In the genomic region with DNA sequence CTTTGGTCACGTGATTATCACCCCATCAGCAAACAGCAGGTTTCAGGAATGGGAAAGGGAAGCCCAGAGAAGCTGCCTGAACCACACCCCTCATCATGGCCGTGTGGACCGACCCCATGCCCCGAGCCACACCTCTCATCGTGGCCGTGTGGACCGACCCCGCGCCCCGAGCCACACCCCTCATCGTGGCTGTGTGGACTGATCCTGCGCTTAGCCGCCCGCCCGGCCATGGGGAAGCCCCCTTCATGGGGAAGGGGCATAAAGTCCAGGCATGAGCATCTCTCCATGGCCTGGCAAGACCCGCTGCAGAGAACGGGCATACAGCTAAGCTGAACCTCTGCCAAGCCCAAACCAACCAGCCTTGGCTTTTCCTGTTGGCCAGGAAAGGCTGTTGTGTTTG, we compare ENCODE assay signal across 39 cellular contexts.
"Had no signal": no experiment of that assay in that cellular context is flagged by ENCODE, and none has a peak within 500 bp of the region (broad histone marks: within the 10 kb centered on the region; RNA-seq: fewer than 3 reads in every experiment).

No MANE protein-coding gene starts in this region.

- FAIRE-seq: astrocyte, TTC549 had no signal

- H3K4me3 Mint-ChIP-seq: activated CD4-positive, alpha-beta memory T cell treated with anti-CD3 and anti-CD28 coated beads, Interleukin-2, amount 10 ng/mL, durations not matched to agents 7 days and 5 days; activated CD4-positive, alpha-beta T cell treated with anti-CD3 and anti-CD28 coated beads for 36 hours; activated CD4-positive, alpha-beta T cell treated with anti-CD3 and anti-CD28 coated beads, Interleukin-2, amount 10 ng/mL, durations not matched to agents 7 days and 5 days; activated CD8-positive, alpha-beta memory T cell treated with anti-CD3 and anti-CD28 coated beads, Interleukin-2, amount 10 ng/mL, durations not matched to agents 7 days and 5 days; activated CD8-positive, alpha-beta T cell treated with anti-CD3 and anti-CD28 coated beads, Interleukin-2, amount 10 ng/mL, durations not matched to agents 7 days and 5 days; activated naive CD4-positive, alpha-beta T cell treated with anti-CD3 and anti-CD28 coated beads, Interleukin-2, amount 10 ng/mL, durations not matched to agents 7 days and 5 days; activated naive CD4-positive, alpha-beta T cell treated with anti-CD3 and anti-CD28 coated beads, Interleukin-2, amount 50 U/mL, for 24 hours; activated naive CD8-positive, alpha-beta T cell; activated naive CD8-positive, alpha-beta T cell treated with anti-CD3 and anti-CD28 coated beads, Interleukin-2, amount 10 ng/mL, durations not matched to agents 7 days and 5 days; activated naive CD8-positive, alpha-beta T cell treated with anti-CD3 and anti-CD28 coated beads, Interleukin-2, amount 50 U/mL, for 24 hours; activated T-cell treated with anti-CD3 and anti-CD28 coated beads, Interleukin-2, amount 50 U/mL, for 24 hours; T-helper 1 cell treated with Interleukin-12 subunit alpha and Interleukin-12 subunit beta and Interleukin-4 antibody, amounts not matched to agents 30 μg/mL and 1 μg/mL, for 36 hours; T-helper 2 cell treated with Interferon-gamma antibody and Interleukin-4, amounts not matched to agents 5 μg/mL and 100 μg/mL, for 36 hours; WTC11 had no signal

- H3K9me3 ChIP-seq: adrenal gland, body of pancreas, breast epithelium had no signal

- H3K4me3 ChIP-seq: adrenal gland, body of pancreas, breast epithelium had no signal

- H3K27me3 Mint-ChIP-seq: activated CD4-positive, alpha-beta memory T cell treated with anti-CD3 and anti-CD28 coated beads, Interleukin-2, amount 10 ng/mL, durations not matched to agents 7 days and 5 days; activated CD4-positive, alpha-beta T cell treated with anti-CD3 and anti-CD28 coated beads for 36 hours; activated CD4-positive, alpha-beta T cell treated with anti-CD3 and anti-CD28 coated beads, Interleukin-2, amount 10 ng/mL, durations not matched to agents 7 days and 5 days; activated CD8-positive, alpha-beta memory T cell treated with anti-CD3 and anti-CD28 coated beads, Interleukin-2, amount 10 ng/mL, durations not matched to agents 7 days and 5 days; activated naive CD4-positive, alpha-beta T cell treated with anti-CD3 and anti-CD28 coated beads, Interleukin-2, amount 10 ng/mL, durations not matched to agents 7 days and 5 days; activated naive CD4-positive, alpha-beta T cell treated with anti-CD3 and anti-CD28 coated beads, Interleukin-2, amount 50 U/mL, for 24 hours; activated naive CD8-positive, alpha-beta T cell; activated naive CD8-positive, alpha-beta T cell treated with anti-CD3 and anti-CD28 coated beads, Interleukin-2, amount 10 ng/mL, durations not matched to agents 7 days and 5 days; activated naive CD8-positive, alpha-beta T cell treated with anti-CD3 and anti-CD28 coated beads, Interleukin-2, amount 50 U/mL, for 24 hours; activated T-cell treated with anti-CD3 and anti-CD28 coated beads, Interleukin-2, amount 50 U/mL, for 24 hours had no signal

- DNase-seq: activated CD4-positive, alpha-beta memory T cell treated with anti-CD3 and anti-CD28 coated beads, Interleukin-2, amount 10 ng/mL, durations not matched to agents 7 days and 5 days; activated CD4-positive, alpha-beta T cell treated with anti-CD3 and anti-CD28 coated beads for 1 hour; activated CD4-positive, alpha-beta T cell treated with anti-CD3 and anti-CD28 coated beads for 36 hours; activated CD4-positive, alpha-beta T cell treated with anti-CD3 and anti-CD28 coated beads for 48 hours; activated CD4-positive, alpha-beta T cell treated with anti-CD3 and anti-CD28 coated beads, Interleukin-2, amount 10 ng/mL, durations not matched to agents 7 days and 5 days; activated CD4-positive, alpha-beta T cell treated with anti-CD3 and anti-CD28 coated beads, Interleukin-2, amount 50 U/mL, for 48 hours; activated CD4-positive, CD25-positive, alpha-beta regulatory T cell; activated CD8-positive, alpha-beta memory T cell treated with anti-CD3 and anti-CD28 coated beads for 24 hours; activated CD8-positive, alpha-beta memory T cell treated with anti-CD3 and anti-CD28 coated beads, Interleukin-2, amount 10 ng/mL, durations not matched to agents 7 days and 5 days; activated CD8-positive, alpha-beta memory T cell treated with anti-CD3 and anti-CD28 coated beads, Interleukin-2, amount 50 U/mL, for 48 hours; activated CD8-positive, alpha-beta T cell treated with anti-CD3 and anti-CD28 coated beads, Interleukin-2, amount 10 ng/mL, durations not matched to agents 7 days and 5 days; activated effector memory CD4-positive, alpha-beta T cell treated with Interleukin-2 at 50 U/mL for 16 hours; activated gamma-delta T cell; activated naive CD4-positive, alpha-beta T cell treated with anti-CD3 and anti-CD28 coated beads, Interleukin-2, amount 10 ng/mL, durations not matched to agents 7 days and 5 days; activated naive CD4-positive, alpha-beta T cell treated with Interleukin-2 at 50 U/mL for 16 hours; activated naive CD8-positive, alpha-beta T cell treated with anti-CD3 and anti-CD28 coated beads, Interleukin-2, amount 10 ng/mL, durations not matched to agents 7 days and 5 days; activated naive CD8-positive, alpha-beta T cell treated with anti-CD3 and anti-CD28 coated beads, Interleukin-2, amount 50 U/mL, for 24 hours; activated T-cell treated with anti-CD3 and anti-CD28 coated beads, Interleukin-2, amount 50 U/mL, for 24 hours; activated T-cell treated with anti-CD3 and anti-CD28 coated beads, Interleukin-2, amount 50 U/mL, for 48 hours; adrenal gland; amniotic stem cell; aorta; body of pancreas; brain microvascular endothelial cell; central memory CD4-positive, alpha-beta T cell; T-helper 1 cell; T-helper 2 cell; T-helper 9 cell; WERI-Rb-1 had no signal

- ATAC-seq: activated CD4-positive, alpha-beta T cell treated with anti-CD3 and anti-CD28 coated beads for 36 hours; activated CD4-positive, CD25-positive, alpha-beta regulatory T cell treated with anti-CD3 and anti-CD28 coated beads, Interleukin-2, amount 50 U/mL, for 24 hours; activated CD8-positive, alpha-beta memory T cell treated with anti-CD3 and anti-CD28 coated beads, Interleukin-2, amount 10 ng/mL, durations not matched to agents 7 days and 5 days; activated CD8-positive, alpha-beta T cell treated with anti-CD3 and anti-CD28 coated beads, Interleukin-2, amount 10 ng/mL, durations not matched to agents 7 days and 5 days; activated naive CD8-positive, alpha-beta T cell treated with anti-CD3 and anti-CD28 coated beads, Interleukin-2, amount 50 U/mL, for 24 hours; body of pancreas; WTC11 had no signal

- H3K27ac Mint-ChIP-seq: activated CD4-positive, alpha-beta memory T cell treated with anti-CD3 and anti-CD28 coated beads, Interleukin-2, amount 10 ng/mL, durations not matched to agents 7 days and 5 days; activated CD4-positive, alpha-beta T cell treated with anti-CD3 and anti-CD28 coated beads for 36 hours; activated CD4-positive, alpha-beta T cell treated with anti-CD3 and anti-CD28 coated beads, Interleukin-2, amount 10 ng/mL, durations not matched to agents 7 days and 5 days; activated CD8-positive, alpha-beta memory T cell treated with anti-CD3 and anti-CD28 coated beads, Interleukin-2, amount 10 ng/mL, durations not matched to agents 7 days and 5 days; activated CD8-positive, alpha-beta T cell treated with anti-CD3 and anti-CD28 coated beads, Interleukin-2, amount 10 ng/mL, durations not matched to agents 7 days and 5 days; activated naive CD4-positive, alpha-beta T cell treated with anti-CD3 and anti-CD28 coated beads, Interleukin-2, amount 10 ng/mL, durations not matched to agents 7 days and 5 days; activated naive CD4-positive, alpha-beta T cell treated with anti-CD3 and anti-CD28 coated beads, Interleukin-2, amount 50 U/mL, for 24 hours; activated naive CD8-positive, alpha-beta T cell; activated naive CD8-positive, alpha-beta T cell treated with anti-CD3 and anti-CD28 coated beads, Interleukin-2, amount 10 ng/mL, durations not matched to agents 7 days and 5 days; activated naive CD8-positive, alpha-beta T cell treated with anti-CD3 and anti-CD28 coated beads, Interleukin-2, amount 50 U/mL, for 24 hours; activated T-cell treated with anti-CD3 and anti-CD28 coated beads, Interleukin-2, amount 50 U/mL, for 24 hours; activated T-helper 2 cell treated with anti-CD3 and anti-CD28 coated beads, Interferon-gamma antibody, Interleukin-2, Interleukin-4, amounts not matched to agents 10 μg/mL and 5 μg/mL and 100 μg/mL, durations not matched to agents 14 hours and 24 hours and 36 hours; T-helper 1 cell treated with Interleukin-12 subunit alpha and Interleukin-12 subunit beta and Interleukin-4 antibody, amounts not matched to agents 30 μg/mL and 1 μg/mL, for 36 hours; T-helper 2 cell treated with Interferon-gamma antibody and Interleukin-4, amounts not matched to agents 5 μg/mL and 100 μg/mL, for 36 hours; WTC11 had no signal

- H3K27ac ChIP-seq: adrenal gland, body of pancreas, brain microvascular endothelial cell, breast epithelium, WERI-Rb-1 had no signal

- H3K27me3 ChIP-seq: adrenal gland, body of pancreas, brain microvascular endothelial cell, breast epithelium had no signal

- H3K9me3 Mint-ChIP-seq: activated CD4-positive, alpha-beta memory T cell treated with anti-CD3 and anti-CD28 coated beads, Interleukin-2, amount 10 ng/mL, durations not matched to agents 7 days and 5 days; activated CD4-positive, alpha-beta T cell treated with anti-CD3 and anti-CD28 coated beads, Interleukin-2, amount 10 ng/mL, durations not matched to agents 7 days and 5 days; activated naive CD4-positive, alpha-beta T cell treated with anti-CD3 and anti-CD28 coated beads, Interleukin-2, amount 10 ng/mL, durations not matched to agents 7 days and 5 days; activated naive CD4-positive, alpha-beta T cell treated with anti-CD3 and anti-CD28 coated beads, Interleukin-2, amount 50 U/mL, for 24 hours; activated naive CD8-positive, alpha-beta T cell treated with anti-CD3 and anti-CD28 coated beads, Interleukin-2, amount 10 ng/mL, durations not matched to agents 7 days and 5 days; activated naive CD8-positive, alpha-beta T cell treated with anti-CD3 and anti-CD28 coated beads, Interleukin-2, amount 50 U/mL, for 24 hours; activated T-cell treated with anti-CD3 and anti-CD28 coated beads, Interleukin-2, amount 50 U/mL, for 24 hours; activated T-helper 2 cell treated with anti-CD3 and anti-CD28 coated beads, Interferon-gamma antibody, Interleukin-2, Interleukin-4, amounts not matched to agents 10 μg/mL and 5 μg/mL and 100 μg/mL, durations not matched to agents 14 hours and 24 hours and 36 hours; T-helper 1 cell treated with Interleukin-12 subunit alpha and Interleukin-12 subunit beta and Interleukin-4 antibody, amounts not matched to agents 30 μg/mL and 1 μg/mL, for 36 hours; T-helper 2 cell treated with Interferon-gamma antibody and Interleukin-4, amounts not matched to agents 5 μg/mL and 100 μg/mL, for 36 hours; WTC11 had no signal
